In the genomic region with DNA sequence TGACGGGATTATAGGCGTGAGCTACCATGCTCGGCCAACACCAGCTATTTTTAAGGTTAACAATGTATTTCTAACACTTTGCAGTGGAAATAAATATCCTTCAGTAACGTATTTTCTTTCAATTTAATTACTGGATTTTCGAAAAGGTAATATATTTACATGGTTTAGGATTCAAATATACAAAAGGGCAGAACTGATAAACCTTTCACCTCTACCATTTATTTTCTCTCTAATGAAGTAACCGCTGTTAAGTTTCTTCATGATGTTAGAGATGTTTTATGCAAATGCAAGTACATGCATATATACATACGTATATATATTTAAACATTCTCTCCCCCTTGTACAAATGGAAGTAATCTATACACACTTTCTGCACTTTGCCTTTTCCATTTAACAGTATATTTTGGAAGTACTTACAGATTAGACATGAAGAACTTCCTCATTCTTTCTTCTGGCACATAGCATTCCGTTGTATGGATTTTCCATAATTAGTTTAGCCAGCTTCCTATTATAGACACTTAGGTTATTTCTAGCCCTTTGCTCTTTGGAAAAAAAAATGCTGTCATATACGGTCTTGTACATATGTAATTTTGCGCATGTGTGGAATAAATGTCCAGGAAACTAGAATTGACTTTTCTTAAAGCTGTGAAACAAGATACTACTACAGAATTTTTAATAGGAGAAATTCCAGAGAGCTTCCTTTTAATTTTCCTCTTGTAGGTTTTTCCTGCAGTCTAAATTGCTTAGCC, we compare ENCODE assay signal across 8 cellular contexts. TPM values are rescaled to one million over a fixed set of nuclear protein-coding genes. Genes with fewer than 3 reads are reported as not detected.
DNase-seq lines count a peak whose midpoint lies in the region; ATAC-seq, FAIRE-seq and TF ChIP-seq lines count a peak whose summit lies in the region.

No MANE protein-coding gene starts in this region.

- in situ Hi-C loops in HepG2 (cut with HindIII; ENCODE audit: extremely low pct_ligation_motif_present, low pct_unique_long_range_greater_than_20kb), result no loop called here

- TF ChIP-seq CTCF in DND-41 (IDR thresholded peaks at IDR 0.05; ENCODE audit: borderline replicate concordance, extremely low read depth, low read length, poor library complexity, severe bottlenecking) (no peak), HepG2 (CRISPR knock-in tag; IDR thresholded peaks at IDR 0.05) (no peak), upper lobe of left lung (IDR thresholded peaks at IDR 0.05) (no peak)

- no peaks in the 10 kb centered on the region for H4K20me1 ChIP-seq in DND-41 (ENCODE audit: insufficient read depth, low read length)
- H4K20me1 ChIP-seq in HepG2 (ENCODE audit: insufficient read depth, low read length), result no peaks in the 10 kb centered on the region

- DNase-seq in DND-41 (no peak), Kasumi-1 (lab: John Stamatoyannopoulos, UW) (peak; percentile 72 to 73), adipocyte (ENCODE audit: low read depth) (peak; percentile 69), HepG2 (ENCODE audit: low spot score) (peak; percentile 41), upper lobe of left lung (no peak), frontal cortex (ENCODE audit: low spot score in 2 of 2) (no peak)
- DNase-seq in stimulated activated naive CD4-positive, alpha-beta T cell treated with Interleukin-2 at 50 U/mL for 16 hours (lab: John Stamatoyannopoulos, UW), result no peak

- no peaks in the 10 kb centered on the region for H3K36me3 ChIP-seq in DND-41 (ENCODE audit: insufficient read depth, low read length)
- H3K36me3 ChIP-seq in adipocyte (ENCODE audit: control insufficient read depth, insufficient read depth, low read length, severe bottlenecking), result no peaks in the 10 kb centered on the region
- H3K36me3 ChIP-seq in HepG2 (replicated peaks in 1 of 2; ENCODE audit: control insufficient read depth in 1 of 2, insufficient read depth in 2 of 2, low read length in 2 of 2), result no peaks in the 10 kb centered on the region
- no peaks in the 10 kb centered on the region for H3K36me3 ChIP-seq in upper lobe of left lung

- ATAC-seq in DND-41 (ENCODE audit: insufficient read depth, low read depth) (no peak), HepG2 (no peak), upper lobe of left lung (ENCODE audit: low FRiP score in 2 of 2) (no peak), HG02763 (IDR thresholded peaks at IDR 0.05; ENCODE audit: unreplicated experiment) (no peak)

- POLR2A ChIA-PET in HepG2 (lab: Yijun Ruan, JAX), result interaction anchor here (0.6 to 9.1 kb wide), 7 partner anchors 8 to 200 kb away, joined by 3 to 297 read pairs (median 13); a partner anchor contains a TSS

- TF ChIP-seq RAD21 in HepG2 (CRISPR knock-in tag; IDR thresholded peaks at IDR 0.05), result no peak

- no peaks in the 10 kb centered on the region for H3K9me3 ChIP-seq in DND-41 (ENCODE audit: insufficient read depth, low read length, severe bottlenecking)
- no peaks in the 10 kb centered on the region for H3K9me3 ChIP-seq in adipocyte (ENCODE audit: control insufficient read depth, low read length)
- no peaks in the 10 kb centered on the region for H3K9me3 ChIP-seq in HepG2 (ENCODE audit: low read length)
- H3K9me3 ChIP-seq in upper lobe of left lung, result no peaks in the 10 kb centered on the region

- peak overlapping the region; percentile 76 for H3K4me2 ChIP-seq in DND-41 (ENCODE audit: insufficient read depth, low read length)
- peak overlapping the region; percentile 82 for H3K4me2 ChIP-seq in HepG2 (ENCODE audit: low read depth, low read length)

- H3K79me2 ChIP-seq in DND-41 (ENCODE audit: insufficient read depth, low read length) (no peaks in the 10 kb centered on the region), HepG2 (ENCODE audit: insufficient read depth, low read length) (no peaks in the 10 kb centered on the region)

- WGBS in HepG2 (ENCODE audit: low lambda C conversion rate), result 5% methylated on average over 10 of the region's 10 CpGs
- 7 to 8% methylated on average over 10 of the region's 10 CpGs for WGBS in upper lobe of left lung, 2 donors

- no peak for TF ChIP-seq POLR2A in HepG2 (IDR thresholded peaks at IDR 0.05; ENCODE audit: insufficient read depth in 1 of 2, low read depth in 2 of 2, low read length in 2 of 2)
- no peak for TF ChIP-seq POLR2A in upper lobe of left lung (IDR thresholded peaks at IDR 0.05)

- intact Hi-C loops in HepG2 (cut with micrococcal nuclease; ENCODE audit: unreplicated experiment), result no loop called here

- H3K4me1 ChIP-seq in DND-41 (ENCODE audit: insufficient read depth, low read length) (peaks cover 42% of the 10 kb centered on the region), adipocyte (ENCODE audit: control insufficient read depth, insufficient read depth, low read length) (peaks cover 13% of the 10 kb centered on the region), HepG2 (ENCODE audit: insufficient read depth, low read length) (peaks cover 52% of the 10 kb centered on the region), upper lobe of left lung (peaks cover 10 to 26% (median 15%) of the 10 kb centered on the region in 4 donors)

- no peak overlapping the region for H2AFZ ChIP-seq in DND-41 (ENCODE audit: low read depth, low read length)
- H2AFZ ChIP-seq in HepG2 (ENCODE audit: low read length), result no peak overlapping the region

- no TSS peak for BruUV-seq in HepG2 (replicated peaks; lab: Mats Ljungman, UMichigan)

- peak; percentile 56 for FAIRE-seq in HepG2 (lab: Jason Lieb, UNC)
- no peak for FAIRE-seq in frontal cortex (lab: Jason Lieb, UNC)

- H3K9ac ChIP-seq in DND-41 (ENCODE audit: low read depth, low read length) (peak overlapping the region; percentile 62), adipocyte (ENCODE audit: low read length) (peak overlapping the region; percentile 55), HepG2 (ENCODE audit: insufficient read depth, low read depth, low read length) (peak overlapping the region; percentile 89)

- H3K27me3 ChIP-seq in DND-41 (ENCODE audit: insufficient read depth, low read length, poor library complexity) (no peaks in the 10 kb centered on the region), adipocyte (replicated peaks; ENCODE audit: control insufficient read depth, insufficient read depth, low read length) (no peaks in the 10 kb centered on the region), HepG2 (ENCODE audit: control insufficient read depth in 1 of 2, insufficient read depth in 2 of 2, low read length in 2 of 2) (no peaks in the 10 kb centered on the region; a peak in 1 of 5 replicates), upper lobe of left lung (no peaks in the 10 kb centered on the region)

- CTCF ChIA-PET in HepG2 (lab: Yijun Ruan, JAX; ENCODE audit: low intra/inter-chr PET ratio, low total read pairs), result no interaction called here

- no peak for TF ChIP-seq EP300 in HepG2 (IDR thresholded peaks at IDR 0.05; ENCODE audit: low read depth in 2 of 2, low read length in 2 of 2)
- TF ChIP-seq EP300 in HepG2 (CRISPR knock-in tag; IDR thresholded peaks at IDR 0.05; ENCODE audit: borderline replicate concordance), result no peak
- TF ChIP-seq EP300 in upper lobe of left lung (IDR thresholded peaks at IDR 0.05), result no peak

- H3K4me3 ChIP-seq in DND-41 (ENCODE audit: low read depth in 1 of 2, low read length in 2 of 2) (peak overlapping the region; percentile 58 to 64; a peak in 3 of 4 replicates), adipocyte (ENCODE audit: low read length) (peak overlapping the region; percentile 93), HepG2 (replicated peaks in 1 of 3; ENCODE audit: insufficient read depth in 1 of 3, low read depth in 2 of 3, low read length in 3 of 3) (peak overlapping the region; percentile 73 to 86 (median 84)), upper lobe of left lung (peak overlapping the region in 3 of 4 donors; percentile 53 to 72 (median 67))

- peak overlapping the region; percentile 3; the same call in 1 of the 2 replicates for H3K27ac ChIP-seq in DND-41 (ENCODE audit: low read length)
- peak overlapping the region; percentile 62 for H3K27ac ChIP-seq in HepG2 (ENCODE audit: extremely low read length, insufficient read depth, low read length)
- peak overlapping the region; percentile 78 to 91 (median 88) for H3K27ac ChIP-seq in upper lobe of left lung

RNA-seq across cellular contexts. Expression of a gene that starts 14.9 kb away (rescaled TPM):
- total RNA-seq in HepG2 (2016; rRNA removed; fragmentation: Illumina TruSeq; extraction: Trizol) (0.15 and 0.18 TPM in 2 replicates), upper lobe of left lung (not detected), frontal cortex (not detected)
- 0.35 TPM in 1 of 2 replicates, not detected in the other for total RNA-seq in HepG2 (2016; cell fraction: cytosol; rRNA removed; fragmentation: Illumina TruSeq; extraction: Trizol; ENCODE audit: low read depth)
- 0.30 TPM in 1 of 2 replicates, not detected in the other for total RNA-seq in HepG2 (2016; cell fraction: insoluble cytoplasmic fraction; rRNA removed; fragmentation: Illumina TruSeq; extraction: Trizol)
- total RNA-seq in HepG2 (2016; cell fraction: membrane; rRNA removed; fragmentation: Illumina TruSeq; extraction: Trizol), result 0.22 and 0.28 TPM in 2 replicates
- not detected in 2 replicates for total RNA-seq in HepG2 (2016; cell fraction: nucleus; rRNA removed; fragmentation: Illumina TruSeq; extraction: Trizol)
- 0.03 TPM in 1 of 2 replicates, not detected in the other for polyA plus RNA-seq in HepG2 (2011; rRNA removed)
- polyA plus RNA-seq in HepG2 (2011; cell fraction: cytosol; rRNA removed), result 0.03 and 0.05 TPM in 2 replicates
- not detected in 2 replicates for polyA plus RNA-seq in HepG2 (2011; cell fraction: nucleus; rRNA removed)
- not detected in 2 replicates for polyA plus RNA-seq in HepG2 (2012)
- polyA plus RNA-seq in HepG2 (2016; cell fraction: cytosol; fragmentation: Illumina TruSeq; extraction: Trizol; ENCODE audit: low read depth), result 0.08 and 0.12 TPM in 2 replicates
- polyA plus RNA-seq in HepG2 (2016; cell fraction: insoluble cytoplasmic fraction; fragmentation: Illumina TruSeq; extraction: Trizol; ENCODE audit: low read depth), result not detected in 2 replicates
- not detected in 2 replicates for polyA plus RNA-seq in HepG2 (2016; cell fraction: membrane; fragmentation: Illumina TruSeq; extraction: Trizol; ENCODE audit: low read depth)
- polyA plus RNA-seq in HepG2 (2016; cell fraction: nucleus; fragmentation: Illumina TruSeq; extraction: Trizol; ENCODE audit: insufficient read depth, low read depth), result not detected in 2 replicates
- polyA minus RNA-seq in HepG2 (2011; rRNA and poly(A)+ RNA removed; ENCODE audit: low replicate concordance), result not detected in 2 replicates
- not detected in 2 replicates for polyA minus RNA-seq in HepG2 (2011; cell fraction: cytosol; rRNA and poly(A)+ RNA removed)
- not detected in 2 replicates for polyA minus RNA-seq in HepG2 (2011; cell fraction: nucleus; rRNA and poly(A)+ RNA removed)

RNA-seq across cellular contexts. Expression of a gene that starts 40.0 kb away (rescaled TPM):
- total RNA-seq in HepG2 (2016; rRNA removed; fragmentation: Illumina TruSeq; extraction: Trizol) (24.4 and 25.4 TPM in 2 replicates), upper lobe of left lung (1,000 to 10,000 TPM in 3 of 6 donors, 100 to 1,000 TPM in 3; 703 to 1,481 (median 910) TPM), frontal cortex (125 TPM)
- total RNA-seq in HepG2 (2016; cell fraction: cytosol; rRNA removed; fragmentation: Illumina TruSeq; extraction: Trizol; ENCODE audit: low read depth), result 4.1 and 4.3 TPM in 2 replicates
- 23.8 and 24.4 TPM in 2 replicates for total RNA-seq in HepG2 (2016; cell fraction: insoluble cytoplasmic fraction; rRNA removed; fragmentation: Illumina TruSeq; extraction: Trizol)
- total RNA-seq in HepG2 (2016; cell fraction: membrane; rRNA removed; fragmentation: Illumina TruSeq; extraction: Trizol), result 11.5 and 11.6 TPM in 2 replicates
- 34.7 and 39.5 TPM in 2 replicates for total RNA-seq in HepG2 (2016; cell fraction: nucleus; rRNA removed; fragmentation: Illumina TruSeq; extraction: Trizol)
- 237 and 283 TPM in 2 replicates for polyA plus RNA-seq in HepG2 (2011; rRNA removed)
- 133 and 240 TPM in 2 replicates for polyA plus RNA-seq in HepG2 (2011; cell fraction: cytosol; rRNA removed)
- polyA plus RNA-seq in HepG2 (2011; cell fraction: nucleus; rRNA removed), result 150 and 152 TPM in 2 replicates
- polyA plus RNA-seq in HepG2 (2012), result 191 and 204 TPM in 2 replicates
- polyA plus RNA-seq in HepG2 (2016; cell fraction: cytosol; fragmentation: Illumina TruSeq; extraction: Trizol; ENCODE audit: low read depth), result 1.0 and 1.3 TPM in 2 replicates
- polyA plus RNA-seq in HepG2 (2016; cell fraction: insoluble cytoplasmic fraction; fragmentation: Illumina TruSeq; extraction: Trizol; ENCODE audit: low read depth), result 19.6 and 21.5 TPM in 2 replicates
- 3.9 and 4.1 TPM in 2 replicates for polyA plus RNA-seq in HepG2 (2016; cell fraction: membrane; fragmentation: Illumina TruSeq; extraction: Trizol; ENCODE audit: low read depth)
- 35.2 and 39.0 TPM in 2 replicates for polyA plus RNA-seq in HepG2 (2016; cell fraction: nucleus; fragmentation: Illumina TruSeq; extraction: Trizol; ENCODE audit: insufficient read depth, low read depth)
- 132 and 425 TPM in 2 replicates for polyA minus RNA-seq in HepG2 (2011; rRNA and poly(A)+ RNA removed; ENCODE audit: low replicate concordance)
- polyA minus RNA-seq in HepG2 (2011; cell fraction: cytosol; rRNA and poly(A)+ RNA removed), result 117 and 168 TPM in 2 replicates
- 259 and 346 TPM in 2 replicates for polyA minus RNA-seq in HepG2 (2011; cell fraction: nucleus; rRNA and poly(A)+ RNA removed)

Comparison
In these comparisons a context has a peak if more than half of its experiments do, and no peak if none do; other contexts are left out.
1. DNase-seq: peak in Kasumi-1 (2 of 2), adipocyte (single experiment) and HepG2 (single experiment); none in DND-41 (single experiment), upper lobe of left lung (0 of 2), stimulated activated naive CD4-positive, alpha-beta T cell treated with Interleukin-2 at 50 U/mL for 16 hours (single experiment) and frontal cortex (0 of 2).
2. H3K27ac ChIP-seq: peak in every context shown above with its lines; median percentile 88 in upper lobe of left lung; 62 in HepG2; 3 in DND-41.
3. Peak in every context shown above with its lines, with median percentiles within 50 percentile points of each other: H3K4me3 ChIP-seq and H3K9ac ChIP-seq.